8 cellular contexts compared by ENCODE assay signal in the genomic region with DNA sequence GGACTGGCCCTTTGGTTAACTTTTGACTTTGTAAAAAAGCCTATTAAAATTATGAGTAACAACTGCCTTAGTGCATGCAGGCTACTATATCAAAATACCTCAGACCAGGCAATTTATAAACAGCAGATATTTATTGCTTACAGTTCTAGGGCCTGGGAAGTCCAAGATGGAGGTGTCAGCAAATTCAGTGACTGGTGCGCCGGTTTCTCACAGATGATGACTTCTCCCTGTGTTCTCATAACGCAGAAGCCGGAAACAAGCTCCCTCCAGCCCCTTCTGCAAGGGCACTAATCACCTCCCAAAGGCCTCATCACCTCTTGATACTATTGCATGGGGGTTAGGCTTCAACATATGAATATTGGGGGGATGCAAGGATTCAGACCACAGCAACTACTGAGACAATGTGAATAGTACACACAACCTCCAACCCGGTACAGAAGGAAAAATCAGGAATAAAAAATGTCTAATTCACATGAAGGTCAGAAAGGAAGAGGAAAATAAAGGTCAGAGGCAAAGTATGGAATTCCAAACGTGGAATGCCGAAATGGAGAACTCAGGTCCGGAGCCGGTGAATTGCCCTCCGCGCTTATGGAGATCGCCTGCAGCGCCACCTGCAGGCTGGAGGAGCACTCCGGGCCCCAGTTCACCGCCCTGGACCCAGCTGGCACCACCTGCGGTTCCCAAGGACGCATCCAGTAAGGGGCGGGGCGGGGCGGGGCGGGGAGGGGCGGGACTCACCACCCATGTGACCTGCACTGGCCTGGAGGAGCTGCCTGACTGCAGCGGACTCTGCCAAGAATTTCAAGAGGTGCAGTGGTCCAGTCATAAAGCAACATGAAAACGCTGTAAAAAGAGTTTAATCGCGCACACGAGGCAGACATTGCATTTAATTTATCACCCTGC.
DNase-seq lines count a peak whose midpoint lies in the region; ATAC-seq and TF ChIP-seq lines count a peak whose summit lies in the region.
"Had no signal": no experiment of that assay in that cellular context is flagged by ENCODE, and none has a peak within 500 bp of the region (broad histone marks: within the 10 kb centered on the region; RNA-seq: fewer than 3 reads in every experiment).

No MANE protein-coding gene starts in this region.

- no peak overlapping the region for H3K27ac ChIP-seq in neuronal stem cell (replicated peaks; ENCODE audit: low read length)
- H3K27ac ChIP-seq: thoracic aorta had no signal

- no peak overlapping the region for H2BK15ac ChIP-seq in neuronal stem cell (ENCODE audit: low read length)

- H4K91ac ChIP-seq in neuronal stem cell (ENCODE audit: low read depth, low read length, poor library complexity), result no peak overlapping the region

- H3K4me2 ChIP-seq in neuronal stem cell (ENCODE audit: insufficient read depth, low read length, poor library complexity, severe bottlenecking), result no peak overlapping the region

- no peak overlapping the region for H3K9ac ChIP-seq in neuronal stem cell (ENCODE audit: low read depth, low read length, poor library complexity)

- no peaks in the 10 kb centered on the region for H3K79me1 ChIP-seq in neuronal stem cell (ENCODE audit: low read depth, low read length)

- H3K9me3 ChIP-seq in neuronal stem cell (replicated peaks in 1 of 2; ENCODE audit: control insufficient read depth in 2 of 2, insufficient read depth in 1 of 2, low read depth in 1 of 2, low read length in 2 of 2), result peaks cover 0 to 2% of the 10 kb centered on the region in 2 donors
- H3K9me3 ChIP-seq: thoracic aorta had no signal

- WGBS in neuronal stem cell (ENCODE audit: extremely low coverage in 2 of 2, insufficient read length in 2 of 2, insufficient replicate concordance in 1 of 2), 2 donors, result no CpG with 5 or more reads among the region's 27 CpGs

- no peak overlapping the region for H2BK12ac ChIP-seq in neuronal stem cell (ENCODE audit: low read length)

- no peak overlapping the region for H2BK120ac ChIP-seq in neuronal stem cell (ENCODE audit: low read depth, low read length)

- H2AK5ac ChIP-seq in neuronal stem cell (ENCODE audit: low read depth, low read length), result no peak overlapping the region

- H3K4me3 ChIP-seq in neuronal stem cell (ENCODE audit: low read length in 2 of 2), result no peak overlapping the region
- H3K4me3 ChIP-seq: thoracic aorta had no signal

- H2AFZ ChIP-seq in neuronal stem cell (ENCODE audit: low read length), result peak overlapping the region; percentile 63

- no peak overlapping the region for H2BK5ac ChIP-seq in neuronal stem cell (ENCODE audit: low read length)

- no peak for ATAC-seq in GM18909 (IDR thresholded peaks at IDR 0.05; ENCODE audit: poor library complexity, unreplicated experiment)
- ATAC-seq in GM21367 (IDR thresholded peaks at IDR 0.05; ENCODE audit: unreplicated experiment), result no peak

- no peak overlapping the region for H3K18ac ChIP-seq in neuronal stem cell (ENCODE audit: low read length)

- no peak overlapping the region for H3K4ac ChIP-seq in neuronal stem cell (ENCODE audit: low read length)

- H3K23ac ChIP-seq in neuronal stem cell (ENCODE audit: low read depth, low read length, poor library complexity), result no peak overlapping the region

- TF ChIP-seq CTCF in GM20000 (IDR thresholded peaks at IDR 0.05; ENCODE audit: extremely low read depth, missing control alignments), result no peak

- H4K8ac ChIP-seq in neuronal stem cell (ENCODE audit: low read depth, low read length), result no peak overlapping the region

- peaks cover 0 to 6% (median 0%) of the 10 kb centered on the region in 3 experiments for H3K27me3 ChIP-seq in neuronal stem cell (ENCODE audit: control insufficient read depth in 3 of 3, insufficient read depth in 3 of 3, low read depth in 1 of 3, low read length in 3 of 3)

- H3K14ac ChIP-seq in neuronal stem cell (ENCODE audit: low read length), result no peak overlapping the region

- peak; percentile 56 for DNase-seq in GM20000 (ENCODE audit: low spot score)
- DNase-seq in NCI-H2171 treated with DMSO at 0.1 percent for 48 hours (lab: John Stamatoyannopoulos, UW), result peak; percentile 97
- DNase-seq in dermis microvascular lymphatic vessel endothelial cell (ENCODE audit: low read depth in 2 of 2), result peak; percentile 21 to 42
- DNase-seq in neuronal stem cell (ENCODE audit: low spot score), result peak; percentile 50
- no peak for DNase-seq in KG1 (lab: John Stamatoyannopoulos, UW)

- H3K36me3 ChIP-seq in neuronal stem cell (replicated peaks in 1 of 2; ENCODE audit: control insufficient read depth in 2 of 2, insufficient read depth in 2 of 2, low read length in 2 of 2), result no peaks in the 10 kb centered on the region
- H3K36me3 ChIP-seq: thoracic aorta had no signal

- peaks cover 0 to 12% of the 10 kb centered on the region in 2 donors for H3K4me1 ChIP-seq in neuronal stem cell (ENCODE audit: control insufficient read depth in 2 of 2, insufficient read depth in 1 of 2, low read depth in 1 of 2, low read length in 2 of 2)
